ENCODE assay signal across 21 cellular contexts in the genomic region with DNA sequence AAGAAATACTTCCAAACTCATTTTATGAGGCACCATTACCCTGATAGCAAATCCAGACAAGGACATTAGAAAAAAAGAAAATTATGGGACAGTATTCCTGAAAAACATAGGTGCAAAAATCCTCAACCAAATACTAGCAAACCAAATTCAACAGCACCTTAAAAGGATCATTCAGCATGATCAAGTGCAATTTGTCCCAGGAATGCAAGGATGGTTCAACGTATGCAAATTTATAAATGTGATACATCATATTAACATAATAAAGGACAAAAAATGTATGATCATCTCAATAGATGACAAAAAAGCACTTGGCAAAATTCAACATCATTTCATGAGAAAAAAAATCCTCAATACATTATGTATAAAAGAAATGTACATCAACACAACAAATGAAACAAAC.
"Had no signal": no experiment of that assay in that cellular context is flagged by ENCODE, and none has a peak within 500 bp of the region (broad histone marks: within the 10 kb centered on the region; RNA-seq: fewer than 3 reads in every experiment).

No MANE protein-coding gene starts in this region.

- H3K36me3 ChIP-seq: left ventricle myocardium inferior, ovary, right atrium auricular region, right lobe of liver, tibial nerve, uterus had no signal

- H3K4me1 ChIP-seq: left ventricle myocardium inferior, right atrium auricular region, right lobe of liver, tibial nerve, uterus had no signal

- H3K4me3 ChIP-seq: left ventricle myocardium inferior, lung, mucosa of descending colon, ovary, right atrium auricular region, right lobe of liver, smooth muscle cell, tibial nerve, uterus had no signal

- DNase-seq: islet precursor cell; left ventricle myocardium inferior; midbrain; mucosa of descending colon; naive thymus-derived CD4-positive, alpha-beta T cell; ovary; right lobe of liver; stimulated activated CD4-positive, alpha-beta T cell treated with anti-CD3 and anti-CD28 coated beads, Interleukin-1b, Interleukin-23, amount 100 ng/mL, for 48 hours; stimulated activated CD4-positive, alpha-beta T cell treated with anti-CD3 and anti-CD28 coated beads, Interleukin-2, amount 100 ng/mL, for 48 hours; stimulated activated CD4-positive, alpha-beta T cell treated with anti-CD3 and anti-CD28 coated beads, Interleukin-4, amount 100 ng/mL, for 4 hours; stimulated activated CD8-positive, alpha-beta memory T cell treated with anti-CD3 and anti-CD28 coated beads, Interleukin-4, amount 100 ng/mL, for 48 hours; stimulated activated naive CD4-positive, alpha-beta T cell treated with Interleukin-2 at 50 U/mL for 16 hours; stimulated activated naive CD8-positive, alpha-beta T cell treated with anti-CD3 and anti-CD28 coated beads, Interleukin-15, amount 100 ng/mL, for 72 hours; substantia nigra; uterus had no signal

- ATAC-seq: mucosa of descending colon; naive thymus-derived CD4-positive, alpha-beta T cell; natural killer cell treated with Interleukin-12 subunit alpha and Interleukin-12 subunit beta and Interleukin-15 and Interleukin-18, amount 100 ng/mL, for 72 hours; right lobe of liver; stimulated activated memory B cell treated with anti-CD40 and anti-IgM and Interleukin-4, amounts not matched to agents 10 μg/mL and 1 μg/mL and 100 μg/mL, for 72 hours; stimulated activated naive CD8-positive, alpha-beta T cell treated with anti-CD3 and anti-CD28 coated beads, Interleukin-15, amount 100 ng/mL, for 72 hours had no signal

- H3K9me3 ChIP-seq: ovary, right lobe of liver had no signal

- H3K27me3 ChIP-seq: ovary, right atrium auricular region, right lobe of liver, tibial nerve, uterus had no signal

- H3K27ac ChIP-seq: left ventricle myocardium inferior, ovary, right atrium auricular region, right lobe of liver, tibial nerve, uterus had no signal

- H3K4me2 ChIP-seq: smooth muscle cell had no signal
